In genomic region chr16:54335230-54335629, GRCh38 we compare ENCODE assay signal across 13 cellular contexts. TPM values are rescaled to one million over a fixed set of nuclear protein-coding genes. Genes with fewer than 3 reads are reported as not detected.
DNase-seq lines count a peak whose midpoint lies in the region; ATAC-seq and TF ChIP-seq lines count a peak whose summit lies in the region.
"Had no signal": no experiment of that assay in that cellular context is flagged by ENCODE, and none has a peak within 500 bp of the region (broad histone marks: within the 10 kb centered on the region; RNA-seq: fewer than 3 reads in every experiment).

No MANE protein-coding gene starts in this region.

- no peak overlapping the region for H2AFZ ChIP-seq in PC-9
- no peak overlapping the region for H2AFZ ChIP-seq in H9 (ENCODE audit: low read length)

- H3K27ac ChIP-seq in PC-9 (peak overlapping the region; percentile 56), H9 (ENCODE audit: insufficient read length, low read depth, low read length) (no peak overlapping the region), foreskin keratinocyte (no peak overlapping the region)
- H3K27ac ChIP-seq: BLaER1 treated with 17β-estradiol and CSF1 and Interleukin-3, amounts not matched to agents 10 nM and 100 nM; HL-60 had no signal

- TF ChIP-seq CTCF in PC-9 (conservative IDR thresholded peaks at IDR 0.05) (no peak), H9 (conservative IDR thresholded peaks at IDR 0.05) (no peak), foreskin keratinocyte (conservative IDR thresholded peaks at IDR 0.05) (no peak)

- no peak overlapping the region for H3K18ac ChIP-seq in H9 (ENCODE audit: insufficient read length, low read depth, low read length)

- H3K9me3 ChIP-seq in PC-9 (ENCODE audit: insufficient read depth, low read depth) (no peaks in the 10 kb centered on the region), H9 (ENCODE audit: control insufficient read depth, low read depth, low read length) (no peaks in the 10 kb centered on the region)
- H3K9me3 ChIP-seq: BLaER1 treated with 17β-estradiol and CSF1 and Interleukin-3, amounts not matched to agents 10 nM and 100 nM had no signal

- H3K4me2 ChIP-seq in PC-9 (peak overlapping the region; percentile 45), H9 (ENCODE audit: insufficient read depth, insufficient read length, low read length) (no peak overlapping the region)
- H3K4me2 ChIP-seq: BLaER1 treated with 17β-estradiol and CSF1 and Interleukin-3, amounts not matched to agents 10 nM and 100 nM had no signal

- no peaks in the 10 kb centered on the region for H3K36me3 ChIP-seq in PC-9 (ENCODE audit: low read depth)
- H3K36me3 ChIP-seq: BLaER1 treated with 17β-estradiol and CSF1 and Interleukin-3, amounts not matched to agents 10 nM and 100 nM had no signal

- no TSS peak for BruUV-seq in PC-9 (replicated peaks; lab: Mats Ljungman, UMichigan)

- H3K4me1 ChIP-seq in PC-9 (replicated peaks; ENCODE audit: insufficient read depth) (peaks cover 25% of the 10 kb centered on the region), H9 (ENCODE audit: insufficient read depth, low read length) (peaks cover 6% of the 10 kb centered on the region; the same call in 1 of the 2 replicates), foreskin keratinocyte (no peaks in the 10 kb centered on the region)

- H3K79me2 ChIP-seq in PC-9 (ENCODE audit: low read depth) = no peaks in the 10 kb centered on the region
- no peaks in the 10 kb centered on the region for H3K79me2 ChIP-seq in H9 (ENCODE audit: insufficient read depth, low read length)

- peaks cover 10% of the 10 kb centered on the region for H3K27me3 Mint-ChIP-seq in H9 (ENCODE audit: low read depth)

- peaks cover 0 to 2% of the 10 kb centered on the region in 2 experiments; a peak in 2 of 5 replicates for H3K9me3 Mint-ChIP-seq in H9
- H3K9me3 Mint-ChIP-seq: CD4-positive, alpha-beta memory T cell had no signal

- no peak overlapping the region for H3T11ph ChIP-seq in H9 (ENCODE audit: low read length)

- H2AK5ac ChIP-seq in H9 (ENCODE audit: insufficient read length, low read length) = no peak overlapping the region

- H3K56ac ChIP-seq in H9 (ENCODE audit: insufficient read length, low read depth, low read length) = no peak overlapping the region

- H4K91ac ChIP-seq in H9 (ENCODE audit: insufficient read length, low read depth, low read length) = no peak overlapping the region

- H3K27ac Mint-ChIP-seq in H9 = no peak overlapping the region
- H3K27ac Mint-ChIP-seq: CD4-positive, alpha-beta memory T cell had no signal

- no peak overlapping the region for H3K9ac ChIP-seq in H9 (ENCODE audit: extremely low read depth, insufficient read length, low read length)
- H3K9ac ChIP-seq: BLaER1 treated with 17β-estradiol and CSF1 and Interleukin-3, amounts not matched to agents 10 nM and 100 nM had no signal

- H2BK120ac ChIP-seq in H9 (ENCODE audit: low read depth, low read length, poor library complexity, severe bottlenecking) = no peak overlapping the region

- H2BK20ac ChIP-seq in H9 (ENCODE audit: low read depth, low read length, poor library complexity, severe bottlenecking) = no peak overlapping the region

- CTCF ChIA-PET in PC-9 (lab: Charles Lee) = no interaction called here

- no peak overlapping the region for H3K14ac ChIP-seq in H9 (ENCODE audit: insufficient read depth, low read length)

- no peak overlapping the region for H3K4ac ChIP-seq in H9 (ENCODE audit: low read depth, low read length)

- H3K23ac ChIP-seq in H9 (ENCODE audit: insufficient read length, low read depth, low read length) = no peak overlapping the region

- H3K4me3 ChIP-seq in PC-9 = no peak overlapping the region
- H3K4me3 ChIP-seq: BLaER1 treated with 17β-estradiol and CSF1 and Interleukin-3, amounts not matched to agents 10 nM and 100 nM had no signal

- H4K20me1 ChIP-seq in PC-9 (ENCODE audit: insufficient read depth) = no peaks in the 10 kb centered on the region
- no peaks in the 10 kb centered on the region for H4K20me1 ChIP-seq in H9 (ENCODE audit: control insufficient read depth, insufficient read depth, insufficient read length)
- H4K20me1 ChIP-seq: BLaER1 treated with 17β-estradiol and CSF1 and Interleukin-3, amounts not matched to agents 10 nM and 100 nM had no signal

- intact Hi-C loops in PC-9 (cut with micrococcal nuclease; ENCODE audit: unreplicated experiment) = no loop called here

- H3K36me3 Mint-ChIP-seq in H9 (ENCODE audit: insufficient read depth in 1 of 3, low read depth in 3 of 3) = no peaks in the 10 kb centered on the region; a peak in 1 of 7 replicates
- H3K36me3 Mint-ChIP-seq: CD4-positive, alpha-beta memory T cell had no signal

- H2BK5ac ChIP-seq in H9 (ENCODE audit: insufficient read length, low read length) = no peak overlapping the region

- no peak for ATAC-seq in foreskin keratinocyte

- H3K27me3 ChIP-seq in PC-9 (ENCODE audit: insufficient read depth, low read depth) = no peaks in the 10 kb centered on the region
- H3K27me3 ChIP-seq in H9 (ENCODE audit: insufficient read depth, low read length) = no peaks in the 10 kb centered on the region
- H3K27me3 ChIP-seq in foreskin keratinocyte = no peaks in the 10 kb centered on the region
- H3K27me3 ChIP-seq: BLaER1 treated with 17β-estradiol and CSF1 and Interleukin-3, amounts not matched to agents 10 nM and 100 nM had no signal

- POLR2A ChIA-PET in PC-9 (lab: Charles Lee; ENCODE audit: unreplicated experiment) = no interaction called here

- no peaks in the 10 kb centered on the region for H3K23me2 ChIP-seq in H9 (ENCODE audit: insufficient read length, low read depth, low read length, poor library complexity, severe bottlenecking)

- H3K9me2 ChIP-seq in PC-9 (ENCODE audit: insufficient read depth) = no peaks in the 10 kb centered on the region

- no peak overlapping the region for H2BK15ac ChIP-seq in H9 (ENCODE audit: low read depth, low read length)

- H4K5ac ChIP-seq in H9 (ENCODE audit: insufficient read length, low read depth, low read length) = no peak overlapping the region

- no peaks in the 10 kb centered on the region for H3K79me1 ChIP-seq in H9 (ENCODE audit: insufficient read depth, low read depth, low read length, poor library complexity, severe bottlenecking)

- H3F3A ChIP-seq in PC-9 (ENCODE audit: insufficient read depth, low read depth) = peaks cover 4% of the 10 kb centered on the region; the same call in 1 of the 2 replicates

- H3K4me3 Mint-ChIP-seq in H9 = no peak overlapping the region
- H3K4me3 Mint-ChIP-seq: CD4-positive, alpha-beta memory T cell had no signal

- peak; percentile 23 for DNase-seq in GM03348 (ENCODE audit: low spot score)
- peak in 1 of 2 experiments; percentile 40 for DNase-seq in PC-9
- DNase-seq in fibroblast of peridontal ligament (ENCODE audit: extremely low read depth) = peak; percentile 43
- DNase-seq in H9 = no peak
- no peak for DNase-seq in NCI-H526 (lab: John Stamatoyannopoulos, UW)
- DNase-seq in foreskin keratinocyte = no peak
- DNase-seq in stimulated activated CD4-positive, alpha-beta T cell treated with anti-CD3 and anti-CD28 coated beads, Interleukin-12 subunit alpha, Interleukin-12 subunit beta, amount 100 ng/mL, for 4 hours = no peak
- DNase-seq: CD4-positive, alpha-beta memory T cell; DMS79; EL; H7 had no signal

- H2BK12ac ChIP-seq in H9 (ENCODE audit: insufficient read length, low read depth, low read length) = no peak overlapping the region

- no peak overlapping the region for H4K8ac ChIP-seq in H9 (replicated peaks; ENCODE audit: insufficient read length, low read depth, low read length)

- peaks cover 33 to 44% of the 10 kb centered on the region in 2 experiments for H3K4me1 Mint-ChIP-seq in H9
- H3K4me1 Mint-ChIP-seq: CD4-positive, alpha-beta memory T cell had no signal

- WGBS in H9 (ENCODE audit: extremely low coverage, insufficient read length, low lambda C conversion rate) = no CpG with 5 or more reads among the region's 3 CpGs

RNA-seq across cellular contexts. Expression of gene IRX3, which starts 48.6 kb away (rescaled TPM):
- total RNA-seq in PC-9 (2021) = 13.1 and 16.0 TPM in 2 replicates
- 1.8 and 2.4 TPM in 2 replicates for total RNA-seq in H9 (2021)
- 4.3 and 5.1 TPM in 2 replicates for total RNA-seq in foreskin keratinocyte
- 4.1 and 4.4 TPM in 2 replicates for polyA plus RNA-seq in foreskin keratinocyte
- total RNA-seq: CD4-positive, alpha-beta memory T cell had no signal
- polyA plus RNA-seq: CD4-positive, alpha-beta memory T cell had no signal

Comparison
In these comparisons a context has a peak if more than half of its experiments do, and no peak if none do; other contexts are left out.
1. DNase-seq: peak in GM03348 (single experiment) and fibroblast of peridontal ligament (single experiment); none in H9 (single experiment), NCI-H526 (0 of 2), foreskin keratinocyte (0 of 2) and stimulated activated CD4-positive, alpha-beta T cell treated with anti-CD3 and anti-CD28 coated beads, Interleukin-12 subunit alpha, Interleukin-12 subunit beta, amount 100 ng/mL, for 4 hours (single experiment).